In the genomic region with DNA sequence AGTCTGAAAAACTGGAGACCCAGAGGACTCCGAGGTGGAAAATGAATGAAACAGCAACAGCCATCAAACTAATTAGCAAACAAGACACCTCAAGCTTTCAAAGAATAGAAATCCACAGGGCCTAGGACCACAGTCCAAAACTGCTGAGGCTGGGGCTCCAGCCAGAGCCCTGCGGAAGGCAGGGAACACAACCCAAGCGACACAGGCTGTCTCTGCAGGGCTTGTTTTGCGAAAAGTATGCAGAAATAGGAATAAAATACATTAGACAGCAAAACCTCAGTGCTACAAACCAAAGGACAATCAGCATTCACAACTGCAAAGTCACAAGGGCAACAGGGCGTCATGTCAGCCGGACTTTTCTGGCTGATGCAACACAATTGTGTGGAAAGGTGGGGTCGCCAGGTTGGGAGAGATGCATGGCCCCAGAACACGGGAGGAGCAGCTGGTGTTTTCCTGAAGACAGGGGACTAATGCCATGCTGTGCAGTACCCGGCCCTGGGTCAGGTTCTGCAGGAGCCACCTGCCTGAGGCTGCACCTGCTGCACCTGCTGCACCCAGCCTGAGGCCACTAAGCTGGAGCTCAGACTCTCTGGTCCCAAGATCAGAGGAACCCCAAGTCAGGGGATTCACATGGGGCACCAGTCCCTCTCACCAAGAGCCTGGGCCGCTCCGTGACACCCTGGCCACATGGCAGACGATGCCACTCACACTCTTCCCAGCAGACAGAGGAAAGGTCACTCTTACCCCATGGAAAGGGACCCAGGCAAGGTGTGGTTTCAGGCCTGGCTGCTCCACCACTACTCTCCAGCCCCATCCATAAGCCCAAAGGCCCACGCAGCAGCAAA, we compare ENCODE assay signal across 11 cellular contexts.
DNase-seq lines count a peak whose midpoint lies in the region; ATAC-seq and TF ChIP-seq lines count a peak whose summit lies in the region.
"Had no signal": no experiment of that assay in that cellular context is flagged by ENCODE, and none has a peak within 500 bp of the region (broad histone marks: within the 10 kb centered on the region; RNA-seq: fewer than 3 reads in every experiment).

No MANE protein-coding gene starts in this region.

- H3K27ac Mint-ChIP-seq in Caco-2 (ENCODE audit: unreplicated experiment), result peak overlapping the region; percentile 16
- H3K27ac Mint-ChIP-seq: CD8-positive, alpha-beta T cell had no signal

- no peaks in the 10 kb centered on the region for H3K27me3 Mint-ChIP-seq in Caco-2 (ENCODE audit: insufficient read depth, unreplicated experiment)

- TF ChIP-seq CTCF in Caco-2 (IDR thresholded peaks at IDR 0.05; ENCODE audit: insufficient read depth in 1 of 2, low read depth in 1 of 2, low read length in 1 of 2, severe bottlenecking in 1 of 2, unreplicated experiment in 1 of 2) (no peak), fibroblast of lung (conservative IDR thresholded peaks at IDR 0.05 in 1 of 2, IDR thresholded peaks at IDR 0.05 in 1 of 2; ENCODE audit: low read depth in 1 of 2, low read length in 2 of 2) (no peak), osteoblast (IDR thresholded peaks at IDR 0.05; ENCODE audit: extremely low read depth, low read depth, low read length) (no peak), foreskin keratinocyte (conservative IDR thresholded peaks at IDR 0.05) (no peak)

- no peak overlapping the region for H3K9ac ChIP-seq in fibroblast of lung (ENCODE audit: insufficient read depth, low read length)

- H3K27me3 ChIP-seq in Caco-2 (replicated peaks; ENCODE audit: control insufficient read depth, insufficient read depth, low read length) (no peaks in the 10 kb centered on the region), fibroblast of lung (ENCODE audit: control insufficient read depth, insufficient read depth, low read length) (no peaks in the 10 kb centered on the region), osteoblast (ENCODE audit: insufficient read depth, low read length) (no peaks in the 10 kb centered on the region), foreskin keratinocyte (no peaks in the 10 kb centered on the region)

- no TSS peak for BruUV-seq in Caco-2 (replicated peaks; lab: Mats Ljungman, UMichigan)

- no peak overlapping the region for H3K4me3 Mint-ChIP-seq in Caco-2 (ENCODE audit: unreplicated experiment)
- H3K4me3 Mint-ChIP-seq: CD8-positive, alpha-beta T cell had no signal

- H3K9me3 ChIP-seq in Caco-2 (no peaks in the 10 kb centered on the region), fibroblast of lung (ENCODE audit: control insufficient read depth, insufficient read depth, low read depth, low read length) (no peaks in the 10 kb centered on the region), osteoblast (ENCODE audit: low read depth, low read length) (no peaks in the 10 kb centered on the region)

- peak in 1 of 2 experiments; percentile 33 for DNase-seq in Caco-2
- DNase-seq in NCI-H510A treated with DMSO at 0.1 percent for 48 hours (lab: John Stamatoyannopoulos, UW), result peak; percentile 70
- DNase-seq in fibroblast of lung (ENCODE audit: low read depth in 2 of 2), result no peak
- DNase-seq in osteoblast (ENCODE audit: insufficient read length, low spot score, missing footprints), result peak; percentile 89
- no peak for DNase-seq in hippocampal formation (lab: John Stamatoyannopoulos, UW)
- no peak for DNase-seq in SKM-1 treated with dmso at 0.1 percent for 144 hours (lab: John Stamatoyannopoulos, UW; ENCODE audit: unreplicated experiment)
- DNase-seq in foreskin keratinocyte, result no peak
- DNase-seq: activated CD4-positive, CD25-positive, alpha-beta regulatory T cell treated with anti-CD3 and anti-CD28 coated beads, Interleukin-2, amount 50 U/mL, for 72 hours; amniotic stem cell; CD8-positive, alpha-beta T cell had no signal

- POLR2A ChIA-PET in Caco-2 (lab: Charles Lee), result no interaction called here

- no peak overlapping the region for H3K4me3 ChIP-seq in Caco-2 (ENCODE audit: low read depth, low read length)
- no peak overlapping the region for H3K4me3 ChIP-seq in fibroblast of lung (replicated peaks in 1 of 4; ENCODE audit: control extremely low read depth in 1 of 4, insufficient read depth in 1 of 4, low read depth in 3 of 4, low read length in 4 of 4)
- H3K4me3 ChIP-seq in osteoblast (ENCODE audit: insufficient read depth, low read length), result no peak overlapping the region

- H3K9me3 Mint-ChIP-seq in Caco-2 (ENCODE audit: unreplicated experiment), result no peaks in the 10 kb centered on the region
- H3K9me3 Mint-ChIP-seq: CD8-positive, alpha-beta T cell had no signal

- CTCF ChIA-PET in Caco-2 (lab: Charles Lee), result no interaction called here

- intact Hi-C loops in Caco-2 (cut with micrococcal nuclease; ENCODE audit: unreplicated experiment), result no loop called here

- H3K4me1 Mint-ChIP-seq in Caco-2 (ENCODE audit: low read depth, unreplicated experiment), result peaks cover 14% of the 10 kb centered on the region

- H3K36me3 ChIP-seq in Caco-2 (ENCODE audit: control insufficient read depth, insufficient read depth, low read length), result peaks cover 2% of the 10 kb centered on the region; the same call in 1 of the 2 replicates
- H3K36me3 ChIP-seq in fibroblast of lung (ENCODE audit: control insufficient read depth, insufficient read depth, low read length), result no peaks in the 10 kb centered on the region
- H3K36me3 ChIP-seq in osteoblast (ENCODE audit: insufficient read depth, low read length), result no peaks in the 10 kb centered on the region

- peak overlapping the region; percentile 25 for H3K4me2 ChIP-seq in fibroblast of lung (ENCODE audit: extremely low read depth, insufficient read depth, low read length)
- peak overlapping the region; percentile 22 for H3K4me2 ChIP-seq in osteoblast (ENCODE audit: insufficient read depth, low read length)

- ATAC-seq in GM19351 (IDR thresholded peaks at IDR 0.05; ENCODE audit: unreplicated experiment), result no peak
- ATAC-seq in foreskin keratinocyte, result no peak
- ATAC-seq: CD8-positive, alpha-beta T cell had no signal

- H4K20me1 ChIP-seq in fibroblast of lung (ENCODE audit: control insufficient read depth, extremely low read depth, insufficient read depth, low read length), result no peaks in the 10 kb centered on the region
- peaks cover 46% of the 10 kb centered on the region for H4K20me1 ChIP-seq in osteoblast (ENCODE audit: insufficient read depth, low read length)

- H3K27ac ChIP-seq in fibroblast of lung (ENCODE audit: insufficient read depth, low read length) (peak overlapping the region; percentile 53), osteoblast (ENCODE audit: low read depth, low read length) (peak overlapping the region; percentile 45), foreskin keratinocyte (no peak overlapping the region)

- H3K4me1 ChIP-seq in Caco-2 (peaks cover 36% of the 10 kb centered on the region), fibroblast of lung (ENCODE audit: control insufficient read depth, extremely low read depth, insufficient read depth, low read length) (peaks cover 11% of the 10 kb centered on the region), osteoblast (ENCODE audit: insufficient read depth, low read length) (peaks cover 17% of the 10 kb centered on the region), foreskin keratinocyte (no peaks in the 10 kb centered on the region)

- H3K79me2 ChIP-seq in fibroblast of lung (ENCODE audit: control insufficient read depth, insufficient read depth, low read length), result no peaks in the 10 kb centered on the region
- H3K79me2 ChIP-seq in osteoblast (ENCODE audit: insufficient read depth, low read length), result peaks cover 3% of the 10 kb centered on the region

- H2AFZ ChIP-seq in fibroblast of lung (ENCODE audit: low read length), result no peak overlapping the region
- peak overlapping the region; percentile 12 for H2AFZ ChIP-seq in osteoblast (ENCODE audit: low read length)

- peaks cover 22% of the 10 kb centered on the region for H3K36me3 Mint-ChIP-seq in Caco-2 (ENCODE audit: insufficient read depth, unreplicated experiment)

Comparison
In these comparisons a context has a peak if more than half of its experiments do, and no peak if none do; other contexts are left out.
1. DNase-seq: peak in NCI-H510A treated with DMSO at 0.1 percent for 48 hours (single experiment) and osteoblast (single experiment); none in fibroblast of lung (0 of 2), hippocampal formation (0 of 2), SKM-1 treated with dmso at 0.1 percent for 144 hours (single experiment) and foreskin keratinocyte (0 of 2).